In genomic region chr1:202812176-202813026, GRCh38 we compare ENCODE assay signal across 9 cellular contexts. TPM values are rescaled to one million over a fixed set of nuclear protein-coding genes. Genes with fewer than 3 reads are reported as not detected.
DNase-seq lines count a peak whose midpoint lies in the region; ATAC-seq lines count a peak whose summit lies in the region.
"Had no signal": no experiment of that assay in that cellular context is flagged by ENCODE, and none has a peak within 500 bp of the region (broad histone marks: within the 10 kb centered on the region; RNA-seq: fewer than 3 reads in every experiment).

No MANE protein-coding gene starts in this region.

- CTCF ChIA-PET in activated CD8-positive, alpha-beta memory T cell treated with anti-CD3 and anti-CD28 coated beads, Interleukin-2, amount 10 ng/mL, durations not matched to agents 7 days and 5 days (lab: Charles Lee): no interaction called here
- CTCF ChIA-PET in activated CD8-positive, alpha-beta T cell treated with anti-CD3 and anti-CD28 coated beads, Interleukin-2, amount 10 ng/mL, durations not matched to agents 7 days and 5 days (lab: Charles Lee): no interaction called here

- peak overlapping the region; percentile 94 for H3K4me3 Mint-ChIP-seq in activated CD8-positive, alpha-beta memory T cell treated with anti-CD3 and anti-CD28 coated beads, Interleukin-2, amount 10 ng/mL, durations not matched to agents 7 days and 5 days
- peak overlapping the region; percentile 88 for H3K4me3 Mint-ChIP-seq in activated CD8-positive, alpha-beta T cell treated with anti-CD3 and anti-CD28 coated beads, Interleukin-2, amount 10 ng/mL, durations not matched to agents 7 days and 5 days
- peak overlapping the region; percentile 80 for H3K4me3 Mint-ChIP-seq in stimulated activated effector memory CD8-positive, alpha-beta T cell treated with anti-CD3 and anti-CD28 coated beads, Interleukin-12 subunit alpha, Interleukin-12 subunit beta, amount 100 ng/mL, for 72 hours

- H3K27ac Mint-ChIP-seq in activated CD8-positive, alpha-beta memory T cell treated with anti-CD3 and anti-CD28 coated beads, Interleukin-2, amount 10 ng/mL, durations not matched to agents 7 days and 5 days: no peak overlapping the region
- no peak overlapping the region for H3K27ac Mint-ChIP-seq in activated CD8-positive, alpha-beta T cell treated with anti-CD3 and anti-CD28 coated beads, Interleukin-2, amount 10 ng/mL, durations not matched to agents 7 days and 5 days
- peak overlapping the region; percentile 88 for H3K27ac Mint-ChIP-seq in stimulated activated effector memory CD8-positive, alpha-beta T cell treated with anti-CD3 and anti-CD28 coated beads, Interleukin-12 subunit alpha, Interleukin-12 subunit beta, amount 100 ng/mL, for 72 hours

- ATAC-seq in activated CD8-positive, alpha-beta memory T cell treated with anti-CD3 and anti-CD28 coated beads, Interleukin-2, amount 10 ng/mL, durations not matched to agents 7 days and 5 days: no peak
- ATAC-seq in activated CD8-positive, alpha-beta T cell treated with anti-CD3 and anti-CD28 coated beads, Interleukin-2, amount 10 ng/mL, durations not matched to agents 7 days and 5 days: no peak
- ATAC-seq in stimulated activated effector memory CD8-positive, alpha-beta T cell treated with anti-CD3 and anti-CD28 coated beads, Interleukin-12 subunit alpha, Interleukin-12 subunit beta, amount 100 ng/mL, for 72 hours: no peak
- no peak for ATAC-seq in GM21619 (IDR thresholded peaks at IDR 0.05; ENCODE audit: unreplicated experiment)

- H3K4me1 Mint-ChIP-seq in activated CD8-positive, alpha-beta memory T cell treated with anti-CD3 and anti-CD28 coated beads, Interleukin-2, amount 10 ng/mL, durations not matched to agents 7 days and 5 days: peaks cover 33% of the 10 kb centered on the region
- H3K4me1 Mint-ChIP-seq in activated CD8-positive, alpha-beta T cell treated with anti-CD3 and anti-CD28 coated beads, Interleukin-2, amount 10 ng/mL, durations not matched to agents 7 days and 5 days (ENCODE audit: low read depth): peaks cover 31% of the 10 kb centered on the region
- H3K4me1 Mint-ChIP-seq in stimulated activated effector memory CD8-positive, alpha-beta T cell treated with anti-CD3 and anti-CD28 coated beads, Interleukin-12 subunit alpha, Interleukin-12 subunit beta, amount 100 ng/mL, for 72 hours: peaks cover 37% of the 10 kb centered on the region

- no peak for DNase-seq in activated CD8-positive, alpha-beta memory T cell treated with anti-CD3 and anti-CD28 coated beads, Interleukin-2, amount 10 ng/mL, durations not matched to agents 7 days and 5 days
- DNase-seq in activated CD8-positive, alpha-beta memory T cell treated with anti-CD3 and anti-CD28 coated beads for 24 hours: no peak
- no peak for DNase-seq in activated CD8-positive, alpha-beta T cell treated with anti-CD3 and anti-CD28 coated beads, Interleukin-2, amount 10 ng/mL, durations not matched to agents 7 days and 5 days
- DNase-seq in stimulated activated effector memory CD8-positive, alpha-beta T cell treated with anti-CD3 and anti-CD28 coated beads, Interleukin-12 subunit alpha, Interleukin-12 subunit beta, amount 100 ng/mL, for 72 hours (ENCODE audit: low spot score in 2 of 2): no peak
- DNase-seq in D341Med (ENCODE audit: low spot score) (no peak), NCI-H748 (lab: John Stamatoyannopoulos, UW; ENCODE audit: unreplicated experiment) (no peak)
- DNase-seq: activated CD4-positive, alpha-beta T cell treated with anti-CD3 and anti-CD28 coated beads, Interleukin-2, amount 50 U/mL, for 1 hour had no signal

- POLR2A ChIA-PET in activated CD8-positive, alpha-beta T cell treated with anti-CD3 and anti-CD28 coated beads, Interleukin-2, amount 10 ng/mL, durations not matched to agents 7 days and 5 days (lab: Charles Lee): interaction anchor here (1.7 kb wide), 1 partner anchor 23 kb away, joined by 10 read pairs; no protein-coding TSS in a partner anchor

- peaks cover 46% of the 10 kb centered on the region for H3K27me3 Mint-ChIP-seq in activated CD8-positive, alpha-beta memory T cell treated with anti-CD3 and anti-CD28 coated beads, Interleukin-2, amount 10 ng/mL, durations not matched to agents 7 days and 5 days
- peaks cover 37% of the 10 kb centered on the region for H3K27me3 Mint-ChIP-seq in activated CD8-positive, alpha-beta T cell treated with anti-CD3 and anti-CD28 coated beads, Interleukin-2, amount 10 ng/mL, durations not matched to agents 7 days and 5 days (ENCODE audit: low read depth)

- peaks cover 2% of the 10 kb centered on the region for H3K36me3 Mint-ChIP-seq in activated CD8-positive, alpha-beta memory T cell treated with anti-CD3 and anti-CD28 coated beads, Interleukin-2, amount 10 ng/mL, durations not matched to agents 7 days and 5 days
- no peaks in the 10 kb centered on the region for H3K36me3 Mint-ChIP-seq in activated CD8-positive, alpha-beta T cell treated with anti-CD3 and anti-CD28 coated beads, Interleukin-2, amount 10 ng/mL, durations not matched to agents 7 days and 5 days (ENCODE audit: low read depth)
- peaks cover 13% of the 10 kb centered on the region for H3K36me3 Mint-ChIP-seq in stimulated activated effector memory CD8-positive, alpha-beta T cell treated with anti-CD3 and anti-CD28 coated beads, Interleukin-12 subunit alpha, Interleukin-12 subunit beta, amount 100 ng/mL, for 72 hours

- H3K4me3 ChIP-seq in iPS-18c (ENCODE audit: insufficient read depth, low read depth, low read length): peak overlapping the region; percentile 82

- H3K9me3 Mint-ChIP-seq in activated CD8-positive, alpha-beta memory T cell treated with anti-CD3 and anti-CD28 coated beads, Interleukin-2, amount 10 ng/mL, durations not matched to agents 7 days and 5 days (ENCODE audit: low read depth): no peaks in the 10 kb centered on the region
- H3K9me3 Mint-ChIP-seq in activated CD8-positive, alpha-beta T cell treated with anti-CD3 and anti-CD28 coated beads, Interleukin-2, amount 10 ng/mL, durations not matched to agents 7 days and 5 days (ENCODE audit: insufficient read depth): no peaks in the 10 kb centered on the region
- H3K9me3 Mint-ChIP-seq in stimulated activated effector memory CD8-positive, alpha-beta T cell treated with anti-CD3 and anti-CD28 coated beads, Interleukin-12 subunit alpha, Interleukin-12 subunit beta, amount 100 ng/mL, for 72 hours: no peaks in the 10 kb centered on the region

- H3K9me3 ChIP-seq in iPS-18c (ENCODE audit: control insufficient read depth, insufficient read depth, low read length): no peaks in the 10 kb centered on the region

RNA-seq across cellular contexts. Expression of gene PCAT6, which starts 1.6 kb away (rescaled TPM):
- total RNA-seq in activated CD8-positive, alpha-beta memory T cell treated with anti-CD3 and anti-CD28 coated beads, Interleukin-2, amount 10 ng/mL, durations not matched to agents 7 days and 5 days: under 1 TPM; 0.58 to 0.94 TPM
- total RNA-seq in activated CD8-positive, alpha-beta T cell treated with anti-CD3 and anti-CD28 coated beads, Interleukin-2, amount 10 ng/mL, durations not matched to agents 7 days and 5 days: under 1 TPM in 1 of 2 experiments, not detected in 1; 0.83 TPM

RNA-seq across cellular contexts. Expression of gene KDM5B, which starts 4.2 kb away (rescaled TPM):
- total RNA-seq in activated CD8-positive, alpha-beta memory T cell treated with anti-CD3 and anti-CD28 coated beads, Interleukin-2, amount 10 ng/mL, durations not matched to agents 7 days and 5 days: 10 to 100 TPM; 31.1 to 69.9 TPM
- total RNA-seq in activated CD8-positive, alpha-beta T cell treated with anti-CD3 and anti-CD28 coated beads, Interleukin-2, amount 10 ng/mL, durations not matched to agents 7 days and 5 days: 10 to 100 TPM; 47.6 to 52.2 TPM
